In the genomic region with DNA sequence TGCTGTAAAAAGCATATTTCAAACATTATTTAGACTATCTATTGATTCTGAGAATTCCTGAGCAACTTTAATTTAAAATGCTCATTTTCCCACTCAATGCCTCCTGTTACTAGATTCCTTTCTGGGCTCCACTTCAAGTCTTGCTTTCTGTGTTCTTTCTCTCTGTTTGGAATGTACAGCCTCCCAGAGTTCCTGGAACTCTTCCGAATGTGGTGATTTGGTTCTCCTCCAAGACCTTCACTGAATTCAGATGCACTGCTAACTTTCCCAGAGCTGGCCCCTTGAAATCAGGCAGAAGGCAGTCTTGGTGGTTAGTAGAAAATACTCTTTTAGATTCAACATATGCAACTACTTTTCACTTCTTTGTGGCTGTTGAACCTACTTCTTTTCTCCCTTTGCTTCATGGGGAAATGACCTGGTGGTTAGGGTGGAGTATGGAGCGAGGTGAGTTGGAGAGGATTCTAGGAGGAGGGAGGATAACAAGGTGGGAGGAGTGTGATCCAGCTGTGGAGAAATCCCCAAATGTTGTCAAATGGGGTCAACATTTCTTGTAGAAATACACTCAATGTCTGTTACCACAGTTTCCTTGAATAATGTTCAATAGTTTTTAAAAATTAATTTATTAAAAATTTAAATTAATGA, we compare ENCODE assay signal across 1 cellular context.
TF ChIP-seq lines count a peak whose summit lies in the region.

No MANE protein-coding gene starts in this region.

TF ChIP-seq in SK-N-SH, 30 proteins besides CTCF, POLR2A, EP300 and RAD21 (continued from another document):
- TF ChIP-seq, protein P1, sequence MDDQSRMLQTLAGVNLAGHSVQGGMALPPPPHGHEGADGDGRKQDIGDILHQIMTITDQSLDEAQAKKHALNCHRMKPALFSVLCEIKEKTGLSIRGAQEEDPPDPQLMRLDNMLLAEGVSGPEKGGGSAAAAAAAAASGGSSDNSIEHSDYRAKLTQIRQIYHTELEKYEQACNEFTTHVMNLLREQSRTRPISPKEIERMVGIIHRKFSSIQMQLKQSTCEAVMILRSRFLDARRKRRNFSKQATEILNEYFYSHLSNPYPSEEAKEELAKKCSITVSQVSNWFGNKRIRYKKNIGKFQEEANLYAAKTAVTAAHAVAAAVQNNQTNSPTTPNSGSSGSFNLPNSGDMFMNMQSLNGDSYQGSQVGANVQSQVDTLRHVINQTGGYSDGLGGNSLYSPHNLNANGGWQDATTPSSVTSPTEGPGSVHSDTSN (IDR thresholded peaks at IDR 0.05): no peak
- no peak for TF ChIP-seq ELF1 (IDR thresholded peaks at IDR 0.05)
- TF ChIP-seq YY1 (IDR thresholded peaks at IDR 0.05; ENCODE audit: low read depth): no peak
- TF ChIP-seq, protein P2, sequence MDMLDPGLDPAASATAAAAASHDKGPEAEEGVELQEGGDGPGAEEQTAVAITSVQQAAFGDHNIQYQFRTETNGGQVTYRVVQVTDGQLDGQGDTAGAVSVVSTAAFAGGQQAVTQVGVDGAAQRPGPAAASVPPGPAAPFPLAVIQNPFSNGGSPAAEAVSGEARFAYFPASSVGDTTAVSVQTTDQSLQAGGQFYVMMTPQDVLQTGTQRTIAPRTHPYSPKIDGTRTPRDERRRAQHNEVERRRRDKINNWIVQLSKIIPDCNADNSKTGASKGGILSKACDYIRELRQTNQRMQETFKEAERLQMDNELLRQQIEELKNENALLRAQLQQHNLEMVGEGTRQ (IDR thresholded peaks at IDR 0.05; ENCODE audit: borderline replicate concordance, low read depth, low read length): no peak
- TF ChIP-seq FOXJ3 (CRISPR knock-in tag; IDR thresholded peaks at IDR 0.05): no peak
- TF ChIP-seq POLR2AphosphoS5 (IDR thresholded peaks at IDR 0.05; ENCODE audit: low read depth, low read length): no peak
- TF ChIP-seq RCOR1 (IDR thresholded peaks at IDR 0.05; ENCODE audit: low read length): no peak
- no peak for TF ChIP-seq FOSL2 (IDR thresholded peaks at IDR 0.05; ENCODE audit: borderline replicate concordance, low read depth)
- no peak for TF ChIP-seq NFIC (IDR thresholded peaks at IDR 0.05; ENCODE audit: borderline replicate concordance)
- no peak for TF ChIP-seq GABPA (IDR thresholded peaks at IDR 0.05; ENCODE audit: low read depth)
- TF ChIP-seq TCF12 (IDR thresholded peaks at IDR 0.05): no peak
- TF ChIP-seq, protein P3, sequence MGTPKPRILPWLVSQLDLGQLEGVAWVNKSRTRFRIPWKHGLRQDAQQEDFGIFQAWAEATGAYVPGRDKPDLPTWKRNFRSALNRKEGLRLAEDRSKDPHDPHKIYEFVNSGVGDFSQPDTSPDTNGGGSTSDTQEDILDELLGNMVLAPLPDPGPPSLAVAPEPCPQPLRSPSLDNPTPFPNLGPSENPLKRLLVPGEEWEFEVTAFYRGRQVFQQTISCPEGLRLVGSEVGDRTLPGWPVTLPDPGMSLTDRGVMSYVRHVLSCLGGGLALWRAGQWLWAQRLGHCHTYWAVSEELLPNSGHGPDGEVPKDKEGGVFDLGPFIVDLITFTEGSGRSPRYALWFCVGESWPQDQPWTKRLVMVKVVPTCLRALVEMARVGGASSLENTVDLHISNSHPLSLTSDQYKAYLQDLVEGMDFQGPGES (IDR thresholded peaks at IDR 0.05; ENCODE audit: low read depth, low read length): no peak
- TF ChIP-seq JUND (IDR thresholded peaks at IDR 0.05): no peak
- TF ChIP-seq, protein P4, sequence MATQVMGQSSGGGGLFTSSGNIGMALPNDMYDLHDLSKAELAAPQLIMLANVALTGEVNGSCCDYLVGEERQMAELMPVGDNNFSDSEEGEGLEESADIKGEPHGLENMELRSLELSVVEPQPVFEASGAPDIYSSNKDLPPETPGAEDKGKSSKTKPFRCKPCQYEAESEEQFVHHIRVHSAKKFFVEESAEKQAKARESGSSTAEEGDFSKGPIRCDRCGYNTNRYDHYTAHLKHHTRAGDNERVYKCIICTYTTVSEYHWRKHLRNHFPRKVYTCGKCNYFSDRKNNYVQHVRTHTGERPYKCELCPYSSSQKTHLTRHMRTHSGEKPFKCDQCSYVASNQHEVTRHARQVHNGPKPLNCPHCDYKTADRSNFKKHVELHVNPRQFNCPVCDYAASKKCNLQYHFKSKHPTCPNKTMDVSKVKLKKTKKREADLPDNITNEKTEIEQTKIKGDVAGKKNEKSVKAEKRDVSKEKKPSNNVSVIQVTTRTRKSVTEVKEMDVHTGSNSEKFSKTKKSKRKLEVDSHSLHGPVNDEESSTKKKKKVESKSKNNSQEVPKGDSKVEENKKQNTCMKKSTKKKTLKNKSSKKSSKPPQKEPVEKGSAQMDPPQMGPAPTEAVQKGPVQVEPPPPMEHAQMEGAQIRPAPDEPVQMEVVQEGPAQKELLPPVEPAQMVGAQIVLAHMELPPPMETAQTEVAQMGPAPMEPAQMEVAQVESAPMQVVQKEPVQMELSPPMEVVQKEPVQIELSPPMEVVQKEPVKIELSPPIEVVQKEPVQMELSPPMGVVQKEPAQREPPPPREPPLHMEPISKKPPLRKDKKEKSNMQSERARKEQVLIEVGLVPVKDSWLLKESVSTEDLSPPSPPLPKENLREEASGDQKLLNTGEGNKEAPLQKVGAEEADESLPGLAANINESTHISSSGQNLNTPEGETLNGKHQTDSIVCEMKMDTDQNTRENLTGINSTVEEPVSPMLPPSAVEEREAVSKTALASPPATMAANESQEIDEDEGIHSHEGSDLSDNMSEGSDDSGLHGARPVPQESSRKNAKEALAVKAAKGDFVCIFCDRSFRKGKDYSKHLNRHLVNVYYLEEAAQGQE (IDR thresholded peaks at IDR 0.05; ENCODE audit: low read depth, low read length): no peak
- TF ChIP-seq NRF1 (IDR thresholded peaks at IDR 0.05; ENCODE audit: low read depth, low read length): no peak
